Comparison of ENCODE assay signal across 8 cellular contexts in the genomic region with DNA sequence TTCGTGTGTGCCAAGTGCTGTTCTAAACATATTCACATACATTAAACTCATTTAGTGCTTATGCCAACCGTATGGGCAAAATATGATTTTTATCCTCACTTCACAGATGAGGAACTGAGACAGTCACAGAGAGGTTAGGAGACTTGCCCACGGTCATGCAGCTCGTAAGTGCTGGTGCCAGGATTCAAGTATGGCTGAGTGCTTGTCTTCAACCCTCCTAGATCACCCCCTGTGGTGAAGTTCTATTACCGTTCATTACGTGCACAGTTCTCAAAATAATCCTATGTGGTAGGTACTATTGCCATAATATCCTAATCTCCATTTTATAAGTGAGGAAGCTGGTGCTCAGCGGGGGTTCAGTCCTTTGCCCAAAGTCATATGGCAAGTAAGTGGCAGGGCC. TPM values are rescaled to one million over a fixed set of nuclear protein-coding genes. Genes with fewer than 3 reads are reported as not detected.
DNase-seq lines count a peak whose midpoint lies in the region; ATAC-seq and TF ChIP-seq lines count a peak whose summit lies in the region.

No MANE protein-coding gene starts in this region.

- no TSS peak for BruUV-seq in HCT116 (replicated peaks; lab: Mats Ljungman, UMichigan)

- peaks cover 16 to 26% of the 10 kb centered on the region in 2 experiments for H3K4me1 ChIP-seq in HCT116 (ENCODE audit: control insufficient read depth in 1 of 2, insufficient read depth in 2 of 2, low read length in 2 of 2)
- peaks cover 6 to 19% of the 10 kb centered on the region in 2 donors for H3K4me1 ChIP-seq in ascending aorta
- peaks cover 16 to 18% of the 10 kb centered on the region in 2 donors for H3K4me1 ChIP-seq in mucosa of rectum (ENCODE audit: control insufficient read depth in 2 of 2, insufficient read depth in 2 of 2, low read length in 2 of 2)

- H3K9me3 ChIP-seq in HCT116 (ENCODE audit: control insufficient read depth in 1 of 2, insufficient read depth in 1 of 2, low read depth in 1 of 2, low read length in 2 of 2) (no peaks in the 10 kb centered on the region), ascending aorta (no peaks in the 10 kb centered on the region), mucosa of rectum (ENCODE audit: control insufficient read depth in 2 of 2, low read length in 2 of 2) (no peaks in the 10 kb centered on the region)

- H3K36me3 ChIP-seq in HCT116 (ENCODE audit: control insufficient read depth in 1 of 2, insufficient read depth in 2 of 2, low read length in 2 of 2) (peaks cover 25 to 44% of the 10 kb centered on the region in 2 experiments), ascending aorta (peaks cover 39 to 43% of the 10 kb centered on the region in 2 donors), mucosa of rectum (ENCODE audit: control insufficient read depth in 2 of 2, insufficient read depth in 2 of 2, low read length in 2 of 2) (peaks cover 34 to 41% of the 10 kb centered on the region in 2 donors)

- intact Hi-C loops in HCT116 (cut with micrococcal nuclease): loop anchor here (2.0 kb wide), 1 partner anchor 17 kb away; the partner anchor contains the start of gene ATF4
- intact Hi-C loops in ascending aorta (cut with DNase I): no loop called here

- RAD21 ChIA-PET in HCT116 (lab: Charles Lee; ENCODE audit: low non-redundant PET in 1 of 2, low total read pairs in 2 of 2, uncharacterized antibody in 2 of 2, unreplicated experiment in 2 of 2): no interaction called here

- TF ChIP-seq CTCF in AG09309 (IDR thresholded peaks at IDR 0.05; ENCODE audit: control insufficient read depth, insufficient read depth, low read depth, low read length, missing control alignments): no peak
- TF ChIP-seq CTCF in HCT116 (IDR thresholded peaks at IDR 0.05 in 2 of 3, conservative IDR thresholded peaks at IDR 0.05 in 1 of 3; ENCODE audit: borderline replicate concordance in 1 of 3, insufficient read depth in 1 of 3, low read depth in 2 of 3, low read length in 2 of 3): peak in 1 of 3 experiments; percentile 20; a peak in 1 of 6 replicates
- TF ChIP-seq CTCF in ascending aorta (IDR thresholded peaks at IDR 0.05): no peak

- no peak overlapping the region for H2AFZ ChIP-seq in HCT116 (ENCODE audit: low read depth, low read length, poor library complexity, severe bottlenecking)

- H3K9ac ChIP-seq in HCT116 (ENCODE audit: low read length) (peak overlapping the region; percentile 96), mucosa of rectum (ENCODE audit: low read depth in 1 of 2, low read length in 2 of 2) (peak overlapping the region in 1 of 2 donors; percentile 77)

- H3K4me2 ChIP-seq in HCT116 (ENCODE audit: low read length): peak overlapping the region; percentile 80

- no peak for DNase-seq in AG09309 (ENCODE audit: low read depth)
- no peak for DNase-seq in HCT116 (ENCODE audit: low read depth, low spot score)
- no peak for DNase-seq in ascending aorta (ENCODE audit: low spot score in 2 of 2)
- DNase-seq in NCI-H1105 treated with DMSO at 0.1 percent for 48 hours (lab: John Stamatoyannopoulos, UW): no peak
- DNase-seq in NCI-H510A treated with DMSO at 0.1 percent for 48 hours (lab: John Stamatoyannopoulos, UW): no peak

- H3K27me3 ChIP-seq in HCT116 (ENCODE audit: insufficient read depth, low read length) (no peaks in the 10 kb centered on the region), ascending aorta (no peaks in the 10 kb centered on the region), mucosa of rectum (ENCODE audit: control insufficient read depth in 2 of 2, insufficient read depth in 2 of 2, low read length in 2 of 2) (no peaks in the 10 kb centered on the region)

- peaks cover 65% of the 10 kb centered on the region for H3K79me2 ChIP-seq in HCT116 (ENCODE audit: insufficient read depth, low read length)

- CTCF ChIA-PET in HCT116 (lab: Charles Lee): interaction anchor here (0.8 to 2.7 kb wide), 3 partner anchors 11 to 26 kb away, joined by 3 to 19 read pairs (median 8); partner anchors contain the start of gene ATF4

- ATAC-seq in HCT116 (no peak), GM21367 (IDR thresholded peaks at IDR 0.05; ENCODE audit: unreplicated experiment) (no peak), GM21360 (IDR thresholded peaks at IDR 0.05; ENCODE audit: unreplicated experiment) (no peak)

- H3K4me3 ChIP-seq in AG09309 (ENCODE audit: control insufficient read depth, low read depth, low read length) (peak overlapping the region; percentile 71; the same call in 1 of the 2 replicates), HCT116 (replicated peaks in 1 of 2; ENCODE audit: low read depth in 1 of 2, low read length in 2 of 2) (peak overlapping the region; percentile 92 to 97), ascending aorta (peak overlapping the region; percentile 96 to 99), mucosa of rectum (ENCODE audit: low read length in 2 of 2) (peak overlapping the region; percentile 87 to 90)

- TF ChIP-seq RAD21 in HCT116 (IDR thresholded peaks at IDR 0.05; ENCODE audit: low read depth): no peak

- TF ChIP-seq POLR2A in HCT116 (IDR thresholded peaks at IDR 0.05; ENCODE audit: borderline replicate concordance, extremely low read depth, insufficient read depth, insufficient read length): no peak

- H3K27ac ChIP-seq in HCT116 (ENCODE audit: low read depth, low read length) (no peak overlapping the region), ascending aorta (no peak overlapping the region), mucosa of rectum (ENCODE audit: low read depth in 2 of 2, low read length in 2 of 2) (no peak overlapping the region)

- POLR2A ChIA-PET in HCT116 (lab: Charles Lee): interaction anchor here (0.7 to 4.2 kb wide), 3 partner anchors 11 to 184 kb away, joined by 3 to 37 read pairs (median 4); partner anchors contain the start of genes ATF4 and RPL3

- no peaks in the 10 kb centered on the region; the same call in 1 of the 2 replicates for H4K20me1 ChIP-seq in HCT116 (ENCODE audit: insufficient read depth)

- H3K9me2 ChIP-seq in HCT116 (ENCODE audit: insufficient read depth): no peaks in the 10 kb centered on the region

TF ChIP-seq in HCT116, 20 proteins besides CTCF, POLR2A, EP300 and RAD21:
- TF ChIP-seq SRF (IDR thresholded peaks at IDR 0.05; ENCODE audit: low read depth): no peak
- TF ChIP-seq, protein P1, sequence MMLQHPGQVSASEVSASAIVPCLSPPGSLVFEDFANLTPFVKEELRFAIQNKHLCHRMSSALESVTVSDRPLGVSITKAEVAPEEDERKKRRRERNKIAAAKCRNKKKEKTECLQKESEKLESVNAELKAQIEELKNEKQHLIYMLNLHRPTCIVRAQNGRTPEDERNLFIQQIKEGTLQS (IDR thresholded peaks at IDR 0.05): no peak
- no peak for TF ChIP-seq TCF7L2 (IDR thresholded peaks at IDR 0.05; ENCODE audit: borderline replicate concordance, extremely low read depth, insufficient read depth, insufficient read length)
- TF ChIP-seq JUND (IDR thresholded peaks at IDR 0.05): no peak
- no peak for TF ChIP-seq EGR1 (IDR thresholded peaks at IDR 0.05; ENCODE audit: low read depth)
- TF ChIP-seq POLR2AphosphoS5 (IDR thresholded peaks at IDR 0.05; ENCODE audit: low read depth, low read length): no peak
- no peak for TF ChIP-seq ELF1 (IDR thresholded peaks at IDR 0.05; ENCODE audit: borderline replicate concordance, low read depth)
- no peak for TF ChIP-seq EZH2phosphoT487 (IDR thresholded peaks at IDR 0.05; ENCODE audit: borderline replicate concordance)
- no peak for TF ChIP-seq SIN3A (IDR thresholded peaks at IDR 0.05; ENCODE audit: low read depth)
- no peak for TF ChIP-seq ZBTB33 (IDR thresholded peaks at IDR 0.05; ENCODE audit: extremely low read depth, insufficient replicate concordance, low read length)
- TF ChIP-seq MAX (IDR thresholded peaks at IDR 0.05): no peak
- no peak for TF ChIP-seq YY1 (IDR thresholded peaks at IDR 0.05; ENCODE audit: extremely low read depth, insufficient replicate concordance, low read depth, low read length)

RNA-seq across cellular contexts. Expression of gene MIEF1, which starts 1.5 kb away (rescaled TPM):
- total RNA-seq in HCT116 (2021; ENCODE audit: unreplicated experiment) (42.8 TPM), ascending aorta (22.5 TPM)
- 23.4 and 23.7 TPM in 2 replicates for polyA plus RNA-seq in HCT116 (2012)

RNA-seq across cellular contexts. Expression of gene ATF4, which starts 16.8 kb away (rescaled TPM):
- total RNA-seq in HCT116 (2021; ENCODE audit: unreplicated experiment): 608 TPM
- polyA plus RNA-seq in HCT116 (2012): 588 and 690 TPM in 2 replicates
- total RNA-seq in ascending aorta: 173 TPM

RNA-seq across cellular contexts. Expression of gene RPS19BP1, which starts 29.0 kb away (rescaled TPM):
- total RNA-seq in HCT116 (2021; ENCODE audit: unreplicated experiment): 80.4 TPM
- polyA plus RNA-seq in HCT116 (2012): 69.1 and 86.9 TPM in 2 replicates
- total RNA-seq in ascending aorta: 218 TPM

RNA-seq across cellular contexts. Expression of gene MGAT3, which starts 46.8 kb away (rescaled TPM):
- total RNA-seq in HCT116 (2021; ENCODE audit: unreplicated experiment): 0.20 TPM
- polyA plus RNA-seq in HCT116 (2012): not detected in 2 replicates
- total RNA-seq in ascending aorta: 9.8 TPM
